Comparison of ENCODE assay signal across 4 cellular contexts in genomic region chr1:11538886-11539285, GRCh38. TPM values are rescaled to one million over a fixed set of nuclear protein-coding genes. Genes with fewer than 3 reads are reported as not detected.
"Had no signal": no experiment of that assay in that cellular context is flagged by ENCODE, and none has a peak within 500 bp of the region (broad histone marks: within the 10 kb centered on the region; RNA-seq: fewer than 3 reads in every experiment).

No MANE protein-coding gene starts in this region.

- DNase-seq: HCEC 1CT had no signal

- H3K36me3 Mint-ChIP-seq: IgD-negative memory B cell had no signal

- ATAC-seq: GM23338, HepG2 had no signal

- H3K4me3 Mint-ChIP-seq: GM23338, IgD-negative memory B cell had no signal

- H3K4me1 Mint-ChIP-seq: IgD-negative memory B cell had no signal

- H3K27ac Mint-ChIP-seq: GM23338, IgD-negative memory B cell had no signal

- H3K9me3 Mint-ChIP-seq: GM23338, IgD-negative memory B cell had no signal

- H3K4me3 ChIP-seq: GM23338 had no signal

RNA-seq across cellular contexts. Expression of gene DISP3, which starts 59.9 kb away (rescaled TPM):
- polyA plus RNA-seq: IgD-negative memory B cell had no signal
